1 cellular context compared by ENCODE assay signal in the genomic region with DNA sequence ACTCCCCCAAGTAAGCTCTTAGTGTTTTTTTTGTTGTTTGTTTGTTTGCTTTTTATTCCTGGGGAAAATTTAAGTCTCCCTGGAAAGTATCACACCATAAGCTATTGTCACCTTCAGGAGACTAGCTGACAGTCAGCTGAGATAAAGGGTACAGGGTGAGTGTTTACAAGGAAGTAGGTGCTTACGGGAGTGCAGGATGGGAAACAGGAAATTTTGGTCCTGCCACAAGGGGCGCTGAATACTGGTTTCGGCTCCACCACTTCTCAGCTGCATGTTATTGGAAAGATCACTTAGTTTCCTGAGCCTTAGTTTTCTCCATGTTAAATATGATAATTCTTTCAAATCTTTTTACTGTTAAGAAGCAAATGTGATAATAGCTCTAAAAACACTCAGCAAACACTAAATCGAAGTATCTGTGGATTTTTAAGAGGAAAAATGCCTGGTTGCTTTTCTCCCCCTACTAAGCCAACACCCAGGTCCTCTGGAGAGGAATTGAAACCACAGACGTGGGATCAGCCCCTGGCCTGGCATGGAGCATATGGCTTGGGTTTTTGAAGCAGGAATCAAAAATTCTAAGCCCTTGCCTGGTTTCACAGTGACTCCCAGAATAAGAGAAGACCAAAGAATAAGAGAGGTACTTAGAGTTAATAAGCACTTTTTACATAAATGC.
A peak's percentile ranks its signal among the peaks of the same experiment; 100 is the strongest.
TF ChIP-seq lines count a peak whose summit lies in the region.

No MANE protein-coding gene starts in this region.

TF ChIP-seq in HCT116, 20 proteins besides CTCF, POLR2A, EP300 and RAD21 (continued from another document):
- TF ChIP-seq REST (IDR thresholded peaks at IDR 0.05; ENCODE audit: low read depth), result no peak
- no peak for TF ChIP-seq TCF7L2 (IDR thresholded peaks at IDR 0.05; ENCODE audit: borderline replicate concordance, extremely low read depth, insufficient read depth, insufficient read length)
- TF ChIP-seq EGR1 (IDR thresholded peaks at IDR 0.05; ENCODE audit: low read depth), result no peak
- TF ChIP-seq, protein P1, sequence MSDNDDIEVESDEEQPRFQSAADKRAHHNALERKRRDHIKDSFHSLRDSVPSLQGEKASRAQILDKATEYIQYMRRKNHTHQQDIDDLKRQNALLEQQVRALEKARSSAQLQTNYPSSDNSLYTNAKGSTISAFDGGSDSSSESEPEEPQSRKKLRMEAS (IDR thresholded peaks at IDR 0.05), result peak; percentile 49; the same call in 1 of the 2 replicates
- TF ChIP-seq EZH2 (IDR thresholded peaks at IDR 0.05), result no peak
- TF ChIP-seq YY1 (IDR thresholded peaks at IDR 0.05; ENCODE audit: extremely low read depth, insufficient replicate concordance, low read depth, low read length), result no peak
- peak; percentile 44; the same call in 1 of the 2 replicates for TF ChIP-seq ELF1 (IDR thresholded peaks at IDR 0.05; ENCODE audit: borderline replicate concordance, low read depth)
- TF ChIP-seq FOSL1 (IDR thresholded peaks at IDR 0.05; ENCODE audit: low read depth), result no peak
- peak; percentile 63 for TF ChIP-seq CBX3 (IDR thresholded peaks at IDR 0.05; ENCODE audit: low read depth)
- TF ChIP-seq ATF3 (IDR thresholded peaks at IDR 0.05), result no peak
- TF ChIP-seq JUND (IDR thresholded peaks at IDR 0.05), result no peak
- no peak for TF ChIP-seq SRF (IDR thresholded peaks at IDR 0.05; ENCODE audit: low read depth)
- TF ChIP-seq SP1 (IDR thresholded peaks at IDR 0.05; ENCODE audit: low read depth), result no peak
